Comparison of ENCODE assay signal across 1 cellular context in genomic region chr5:138448481-138449398, GRCh38.
TF ChIP-seq lines count a peak whose summit lies in the region.

No MANE protein-coding gene starts in this region.

TF ChIP-seq in GM23338, 12 proteins besides CTCF, POLR2A, EP300 and RAD21 (continued from another document):
- TF ChIP-seq, protein P1, sequence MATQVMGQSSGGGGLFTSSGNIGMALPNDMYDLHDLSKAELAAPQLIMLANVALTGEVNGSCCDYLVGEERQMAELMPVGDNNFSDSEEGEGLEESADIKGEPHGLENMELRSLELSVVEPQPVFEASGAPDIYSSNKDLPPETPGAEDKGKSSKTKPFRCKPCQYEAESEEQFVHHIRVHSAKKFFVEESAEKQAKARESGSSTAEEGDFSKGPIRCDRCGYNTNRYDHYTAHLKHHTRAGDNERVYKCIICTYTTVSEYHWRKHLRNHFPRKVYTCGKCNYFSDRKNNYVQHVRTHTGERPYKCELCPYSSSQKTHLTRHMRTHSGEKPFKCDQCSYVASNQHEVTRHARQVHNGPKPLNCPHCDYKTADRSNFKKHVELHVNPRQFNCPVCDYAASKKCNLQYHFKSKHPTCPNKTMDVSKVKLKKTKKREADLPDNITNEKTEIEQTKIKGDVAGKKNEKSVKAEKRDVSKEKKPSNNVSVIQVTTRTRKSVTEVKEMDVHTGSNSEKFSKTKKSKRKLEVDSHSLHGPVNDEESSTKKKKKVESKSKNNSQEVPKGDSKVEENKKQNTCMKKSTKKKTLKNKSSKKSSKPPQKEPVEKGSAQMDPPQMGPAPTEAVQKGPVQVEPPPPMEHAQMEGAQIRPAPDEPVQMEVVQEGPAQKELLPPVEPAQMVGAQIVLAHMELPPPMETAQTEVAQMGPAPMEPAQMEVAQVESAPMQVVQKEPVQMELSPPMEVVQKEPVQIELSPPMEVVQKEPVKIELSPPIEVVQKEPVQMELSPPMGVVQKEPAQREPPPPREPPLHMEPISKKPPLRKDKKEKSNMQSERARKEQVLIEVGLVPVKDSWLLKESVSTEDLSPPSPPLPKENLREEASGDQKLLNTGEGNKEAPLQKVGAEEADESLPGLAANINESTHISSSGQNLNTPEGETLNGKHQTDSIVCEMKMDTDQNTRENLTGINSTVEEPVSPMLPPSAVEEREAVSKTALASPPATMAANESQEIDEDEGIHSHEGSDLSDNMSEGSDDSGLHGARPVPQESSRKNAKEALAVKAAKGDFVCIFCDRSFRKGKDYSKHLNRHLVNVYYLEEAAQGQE (IDR thresholded peaks at IDR 0.05; ENCODE audit: unreplicated experiment) = no peak
- TF ChIP-seq, protein P2, sequence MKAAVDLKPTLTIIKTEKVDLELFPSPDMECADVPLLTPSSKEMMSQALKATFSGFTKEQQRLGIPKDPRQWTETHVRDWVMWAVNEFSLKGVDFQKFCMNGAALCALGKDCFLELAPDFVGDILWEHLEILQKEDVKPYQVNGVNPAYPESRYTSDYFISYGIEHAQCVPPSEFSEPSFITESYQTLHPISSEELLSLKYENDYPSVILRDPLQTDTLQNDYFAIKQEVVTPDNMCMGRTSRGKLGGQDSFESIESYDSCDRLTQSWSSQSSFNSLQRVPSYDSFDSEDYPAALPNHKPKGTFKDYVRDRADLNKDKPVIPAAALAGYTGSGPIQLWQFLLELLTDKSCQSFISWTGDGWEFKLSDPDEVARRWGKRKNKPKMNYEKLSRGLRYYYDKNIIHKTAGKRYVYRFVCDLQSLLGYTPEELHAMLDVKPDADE (IDR thresholded peaks at IDR 0.05) = no peak
- TF ChIP-seq EZH2phosphoT487 (IDR thresholded peaks at IDR 0.05; ENCODE audit: unreplicated experiment) = no peak
- no peak for TF ChIP-seq CREB1 (CRISPR knock-in tag; IDR thresholded peaks at IDR 0.05; ENCODE audit: low read depth)
